Comparison of ENCODE assay signal across 1 cellular context in genomic region chr1:27027575-27028250, GRCh38.
TF ChIP-seq lines count a peak whose summit lies in the region.

No MANE protein-coding gene starts in this region.

TF ChIP-seq in K562, 482 proteins besides CTCF, POLR2A, EP300 and RAD21 (continued from another document and continues in another):
- TF ChIP-seq MNT (conservative IDR thresholded peaks at IDR 0.05) = peak in 1 of 2 experiments; percentile 53; a peak in 2 of 4 replicates
- TF ChIP-seq CTBP1 (IDR thresholded peaks at IDR 0.05; ENCODE audit: borderline replicate concordance) = no peak
- TF ChIP-seq POLR2H (tag; IDR thresholded peaks at IDR 0.05; ENCODE audit: low read depth) = no peak
- TF ChIP-seq CBX2 (IDR thresholded peaks at IDR 0.05; ENCODE audit: insufficient read depth, low read length, poor library complexity, severe bottlenecking) = no peak
- no peak for TF ChIP-seq ZNF584 (CRISPR knock-in tag; IDR thresholded peaks at IDR 0.05; ENCODE audit: low read depth)
- peak; percentile 80 to 99; a peak in 3 of 4 replicates for TF ChIP-seq SRF (CRISPR knock-in tag; IDR thresholded peaks at IDR 0.05)
- no peak for TF ChIP-seq HLTF (IDR thresholded peaks at IDR 0.05)
- TF ChIP-seq SP1 (CRISPR knock-in tag; IDR thresholded peaks at IDR 0.05) = peak; percentile 34
- TF ChIP-seq ZNF280B (CRISPR knock-in tag; IDR thresholded peaks at IDR 0.05) = no peak
- no peak for TF ChIP-seq CHD1 (IDR thresholded peaks at IDR 0.05; ENCODE audit: low read length)
- TF ChIP-seq NFIC (IDR thresholded peaks at IDR 0.05) = no peak
- no peak for TF ChIP-seq NELFE (IDR thresholded peaks at IDR 0.05; ENCODE audit: insufficient read depth, insufficient read length)
- TF ChIP-seq FOXP4 (CRISPR knock-in tag; IDR thresholded peaks at IDR 0.05; ENCODE audit: borderline replicate concordance) = no peak
- no peak for TF ChIP-seq ZC3H8 (IDR thresholded peaks at IDR 0.05)
- TF ChIP-seq ILF3 (IDR thresholded peaks at IDR 0.05; ENCODE audit: borderline replicate concordance) = no peak
- TF ChIP-seq FOXJ2 (tag; IDR thresholded peaks at IDR 0.05) = no peak
- TF ChIP-seq MIER1 (IDR thresholded peaks at IDR 0.05; ENCODE audit: low read depth) = no peak
- TF ChIP-seq RUNX1 (IDR thresholded peaks at IDR 0.05; ENCODE audit: low read depth) = no peak
- no peak for TF ChIP-seq TRIM25 (IDR thresholded peaks at IDR 0.05; ENCODE audit: borderline replicate concordance)
- peak; percentile 16; the same call in 1 of the 2 replicates for TF ChIP-seq VEZF1 (CRISPR knock-in tag; IDR thresholded peaks at IDR 0.05)
- no peak for TF ChIP-seq SLC30A9 (CRISPR knock-in tag; IDR thresholded peaks at IDR 0.05)
- TF ChIP-seq IRF9 (tag; IDR thresholded peaks at IDR 0.05) = no peak
- peak; percentile 41 for TF ChIP-seq ZFP36 (IDR thresholded peaks at IDR 0.05; ENCODE audit: low read depth, low read length, partially characterized antibody)
- no peak for TF ChIP-seq ZNF347 (CRISPR knock-in tag; IDR thresholded peaks at IDR 0.05; ENCODE audit: low read depth)
- TF ChIP-seq POLR2AphosphoS2 (IDR thresholded peaks at IDR 0.05; ENCODE audit: low read length) = no peak
- TF ChIP-seq FOXM1 (IDR thresholded peaks at IDR 0.05; ENCODE audit: low read depth) = no peak
- TF ChIP-seq FOXM1 (CRISPR knock-in tag; IDR thresholded peaks at IDR 0.05; ENCODE audit: low read depth) = no peak
- no peak for TF ChIP-seq GATAD2A (IDR thresholded peaks at IDR 0.05)
- no peak for TF ChIP-seq ZNF561 (CRISPR knock-in tag; conservative IDR thresholded peaks at IDR 0.05)
- TF ChIP-seq ZC3H11A (IDR thresholded peaks at IDR 0.05; ENCODE audit: low read depth, low read length) = no peak
- peak; percentile 69; the same call in 1 of the 2 replicates for TF ChIP-seq ZBTB17 (CRISPR knock-in tag; IDR thresholded peaks at IDR 0.05)
- TF ChIP-seq POLR3G (IDR thresholded peaks at IDR 0.05; ENCODE audit: extremely low read depth, insufficient read length, insufficient replicate concordance) = no peak
- TF ChIP-seq TEAD1 (CRISPR knock-in tag; IDR thresholded peaks at IDR 0.05) = peak in 1 of 2 experiments; percentile 8; a peak in 1 of 4 replicates
- TF ChIP-seq ZEB2 (IDR thresholded peaks at IDR 0.05) = no peak; the same call in 1 of the 2 replicates
- TF ChIP-seq STAT5A (IDR thresholded peaks at IDR 0.05; ENCODE audit: borderline replicate concordance, low read length) = peak; percentile 92
- peak; percentile 42; the same call in 1 of the 2 replicates for TF ChIP-seq EGR1 (conservative IDR thresholded peaks at IDR 0.05)
- no peak for TF ChIP-seq ZFP30 (CRISPR knock-in tag; IDR thresholded peaks at IDR 0.05; ENCODE audit: borderline replicate concordance)
- no peak for TF ChIP-seq BRD4 (IDR thresholded peaks at IDR 0.05)
- TF ChIP-seq NR3C1 (CRISPR knock-in tag; IDR thresholded peaks at IDR 0.05) = no peak
- no peak for TF ChIP-seq RBM17 (IDR thresholded peaks at IDR 0.05; ENCODE audit: borderline replicate concordance, low read depth, low read length)
- no peak for TF ChIP-seq THRA (IDR thresholded peaks at IDR 0.05)
- 0 out of 2 replicates have a peak, but pooled peaks have one; percentile 30 for TF ChIP-seq GTF2E2 (tag; IDR thresholded peaks at IDR 0.05)
- TF ChIP-seq ZNF239 (CRISPR knock-in tag; IDR thresholded peaks at IDR 0.05) = no peak
- TF ChIP-seq PBX2 (CRISPR knock-in tag; IDR thresholded peaks at IDR 0.05; ENCODE audit: low read depth) = no peak
- TF ChIP-seq PBX2 (tag; conservative IDR thresholded peaks at IDR 0.05; ENCODE audit: low read depth) = no peak
- TF ChIP-seq NR1H2 (CRISPR knock-in tag; IDR thresholded peaks at IDR 0.05) = no peak
- no peak for TF ChIP-seq MEIS2 (IDR thresholded peaks at IDR 0.05; ENCODE audit: partially characterized antibody)
- no peak for TF ChIP-seq AFF1 (IDR thresholded peaks at IDR 0.05; ENCODE audit: low read depth in 1 of 2, partially characterized antibody in 2 of 2)
- no peak for TF ChIP-seq HES1 (IDR thresholded peaks at IDR 0.05; ENCODE audit: low read depth)
- no peak for TF ChIP-seq ETV5 (CRISPR knock-in tag; IDR thresholded peaks at IDR 0.05; ENCODE audit: low read depth)
- no peak for TF ChIP-seq RBM34 (IDR thresholded peaks at IDR 0.05; ENCODE audit: borderline replicate concordance, insufficient read depth, low read length)
